Comparison of ENCODE assay signal across 15 cellular contexts in genomic region chr5:54638090-54638489, GRCh38.
A peak's percentile ranks its signal among the peaks of the same experiment; 100 is the strongest.
DNase-seq lines count a peak whose midpoint lies in the region; ATAC-seq and TF ChIP-seq lines count a peak whose summit lies in the region.
"Had no signal": no experiment of that assay in that cellular context is flagged by ENCODE, and none has a peak within 500 bp of the region (broad histone marks: within the 10 kb centered on the region; RNA-seq: fewer than 3 reads in every experiment).

No MANE protein-coding gene starts in this region.

- peaks cover 5% of the 10 kb centered on the region for H3K27me3 Mint-ChIP-seq in CD4-positive, CD25-positive, alpha-beta regulatory T cell
- no peaks in the 10 kb centered on the region for H3K27me3 Mint-ChIP-seq in activated CD4-positive, alpha-beta memory T cell treated with anti-CD3 and anti-CD28 coated beads, Interleukin-2, amount 10 ng/mL, durations not matched to agents 7 days and 5 days
- no peaks in the 10 kb centered on the region for H3K27me3 Mint-ChIP-seq in naive thymus-derived CD4-positive, alpha-beta T cell
- H3K27me3 Mint-ChIP-seq in Calu3 (ENCODE audit: unreplicated experiment): no peaks in the 10 kb centered on the region

- H4K8ac ChIP-seq in IMR-90 (ENCODE audit: low read depth in 2 of 2, low read length in 2 of 2): no peak overlapping the region

- no peak overlapping the region for H4K91ac ChIP-seq in IMR-90 (ENCODE audit: insufficient read depth, low read depth, low read length)

- peak in 1 of 2 donors; percentile 45 for ATAC-seq in CD4-positive, CD25-positive, alpha-beta regulatory T cell (ENCODE audit: low read depth in 2 of 2)
- ATAC-seq in IMR-90 (ENCODE audit: low read depth) (no peak), heart left ventricle (no peak)
- peak; percentile 51 for ATAC-seq in naive thymus-derived CD4-positive, alpha-beta T cell
- ATAC-seq: A549, HepG2, PC-3 had no signal

- intact Hi-C loops in IMR-90 (cut with micrococcal nuclease) (no loop called here), Calu3 (cut with micrococcal nuclease; ENCODE audit: unreplicated experiment) (no loop called here), heart left ventricle (cut with DNase I) (no loop called here)
- intact Hi-C loops in naive thymus-derived CD4-positive, alpha-beta T cell (cut with micrococcal nuclease): loop anchor here in 1 of 2 donors (1.0 kb wide), 1 partner anchor 8 kb away; no protein-coding TSS in a partner anchor

- H2BK5ac ChIP-seq in IMR-90 (ENCODE audit: low read depth, low read length, poor library complexity, severe bottlenecking): no peak overlapping the region

- H3K9me3 ChIP-seq in CD4-positive, CD25-positive, alpha-beta regulatory T cell (ENCODE audit: control insufficient read depth in 2 of 2, low read length in 2 of 2): no peaks in the 10 kb centered on the region
- no peaks in the 10 kb centered on the region for H3K9me3 ChIP-seq in IMR-90 (ENCODE audit: control insufficient read depth, insufficient read depth, low read length)
- H3K9me3 ChIP-seq in naive thymus-derived CD4-positive, alpha-beta T cell (ENCODE audit: control insufficient read depth in 2 of 3, low read length in 3 of 3): no peaks in the 10 kb centered on the region
- no peaks in the 10 kb centered on the region for H3K9me3 ChIP-seq in heart left ventricle
- H3K9me3 ChIP-seq: A549 had no signal

- no peak overlapping the region for H3K56ac ChIP-seq in IMR-90 (ENCODE audit: extremely low read depth, insufficient read depth, low read length)

- no peaks in the 10 kb centered on the region for H3K27me3 ChIP-seq in CD4-positive, CD25-positive, alpha-beta regulatory T cell (ENCODE audit: control insufficient read depth, insufficient read depth, low read length)
- H3K27me3 ChIP-seq in IMR-90 (ENCODE audit: control insufficient read depth, insufficient read depth, low read length): no peaks in the 10 kb centered on the region
- no peaks in the 10 kb centered on the region for H3K27me3 ChIP-seq in naive thymus-derived CD4-positive, alpha-beta T cell (ENCODE audit: control insufficient read depth in 2 of 2, insufficient read depth in 2 of 2, low read length in 2 of 2)
- H3K27me3 ChIP-seq in heart left ventricle: no peaks in the 10 kb centered on the region

- peak overlapping the region in 1 of 3 donors; percentile 9 for H3K27ac Mint-ChIP-seq in CD4-positive, CD25-positive, alpha-beta regulatory T cell
- peak overlapping the region; percentile 35 for H3K27ac Mint-ChIP-seq in activated CD4-positive, alpha-beta memory T cell treated with anti-CD3 and anti-CD28 coated beads, Interleukin-2, amount 10 ng/mL, durations not matched to agents 7 days and 5 days
- H3K27ac Mint-ChIP-seq in naive thymus-derived CD4-positive, alpha-beta T cell: peak overlapping the region in 3 of 9 donors; percentile 7 to 37 (median 19)
- H3K27ac Mint-ChIP-seq in Calu3 (ENCODE audit: unreplicated experiment): no peak overlapping the region
- H3K27ac Mint-ChIP-seq: CD14-positive monocyte had no signal

- peaks cover 0 to 3% of the 10 kb centered on the region in 2 experiments; a peak in 1 of 4 replicates for H3K79me1 ChIP-seq in IMR-90 (ENCODE audit: low read depth in 1 of 2, low read length in 2 of 2)

- peaks cover 0 to 2% (median 0%) of the 10 kb centered on the region in 7 donors for H3K9me3 Mint-ChIP-seq in CD4-positive, CD25-positive, alpha-beta regulatory T cell
- peaks cover 7% of the 10 kb centered on the region for H3K9me3 Mint-ChIP-seq in activated CD4-positive, alpha-beta memory T cell treated with anti-CD3 and anti-CD28 coated beads, Interleukin-2, amount 10 ng/mL, durations not matched to agents 7 days and 5 days
- H3K9me3 Mint-ChIP-seq in naive thymus-derived CD4-positive, alpha-beta T cell: peaks cover 0 to 4% (median 0%) of the 10 kb centered on the region in 11 donors
- no peaks in the 10 kb centered on the region for H3K9me3 Mint-ChIP-seq in Calu3 (ENCODE audit: low read depth, unreplicated experiment)
- H3K9me3 Mint-ChIP-seq: CD14-positive monocyte had no signal

- peaks cover 21% of the 10 kb centered on the region for H3K4me1 ChIP-seq in CD4-positive, CD25-positive, alpha-beta regulatory T cell (ENCODE audit: control insufficient read depth, insufficient read depth, low read length, poor library complexity, severe bottlenecking)
- H3K4me1 ChIP-seq in IMR-90 (ENCODE audit: control insufficient read depth, insufficient read depth, low read length) (peaks cover 6% of the 10 kb centered on the region), heart left ventricle (peaks cover 0 to 13% (median 0%) of the 10 kb centered on the region in 12 donors)
- H3K4me1 ChIP-seq in naive thymus-derived CD4-positive, alpha-beta T cell (ENCODE audit: control insufficient read depth in 2 of 2, insufficient read depth in 2 of 2, low read length in 2 of 2): peaks cover 10 to 18% of the 10 kb centered on the region in 2 donors
- H3K4me1 ChIP-seq: A549 had no signal

- no peak overlapping the region for H3K9ac ChIP-seq in IMR-90 (ENCODE audit: low read depth, low read length)

- no peak overlapping the region for H3K27ac ChIP-seq in CD4-positive, CD25-positive, alpha-beta regulatory T cell (ENCODE audit: insufficient read depth, low read length, poor library complexity, severe bottlenecking)
- H3K27ac ChIP-seq in IMR-90 (ENCODE audit: insufficient read depth, low read length) (no peak overlapping the region), heart left ventricle (no peak overlapping the region)
- no peak overlapping the region for H3K27ac ChIP-seq in naive thymus-derived CD4-positive, alpha-beta T cell (ENCODE audit: low read depth, low read length)
- H3K27ac ChIP-seq: A549 had no signal

- peaks cover 7% of the 10 kb centered on the region for H3K36me3 Mint-ChIP-seq in CD4-positive, CD25-positive, alpha-beta regulatory T cell
- peaks cover 9% of the 10 kb centered on the region for H3K36me3 Mint-ChIP-seq in activated CD4-positive, alpha-beta memory T cell treated with anti-CD3 and anti-CD28 coated beads, Interleukin-2, amount 10 ng/mL, durations not matched to agents 7 days and 5 days (ENCODE audit: low read depth)
- H3K36me3 Mint-ChIP-seq in naive thymus-derived CD4-positive, alpha-beta T cell: peaks cover 0 to 4% (median 0%) of the 10 kb centered on the region in 5 donors
- H3K36me3 Mint-ChIP-seq in Calu3 (ENCODE audit: insufficient read depth, unreplicated experiment): no peaks in the 10 kb centered on the region
- H3K36me3 Mint-ChIP-seq: CD14-positive monocyte had no signal

- H3K14ac ChIP-seq in IMR-90 (replicated peaks; ENCODE audit: low read depth, low read length): 0 out of 2 replicates have a peak overlapping the region, but pooled peaks have one; percentile 12

- in situ Hi-C loops in IMR-90 (cut with MboI; ENCODE audit: low sequenced_read_pairs): no loop called here

- H3K18ac ChIP-seq in IMR-90 (ENCODE audit: low read depth, low read length): peak overlapping the region; percentile 11; the same call in 1 of the 2 replicates

- H2AFZ ChIP-seq in IMR-90 (replicated peaks; ENCODE audit: low read length, poor library complexity): no peak overlapping the region

- POLR2A ChIA-PET in IMR-90 (lab: Charles Lee; ENCODE audit: unreplicated experiment): interaction anchor here (0.6 kb wide), 1 partner anchor 31 kb away, joined by 8 read pairs; no protein-coding TSS in a partner anchor
- POLR2A ChIA-PET in activated CD4-positive, alpha-beta memory T cell treated with anti-CD3 and anti-CD28 coated beads, Interleukin-2, amount 10 ng/mL, durations not matched to agents 7 days and 5 days (lab: Charles Lee): interaction anchor here (1.1 to 2.9 kb wide), 6 partner anchors 8 to 106 kb away, joined by 3 to 15 read pairs (median 4); no protein-coding TSS in a partner anchor
- POLR2A ChIA-PET in naive thymus-derived CD4-positive, alpha-beta T cell (lab: Charles Lee): interaction anchor here (0.6 to 1.4 kb wide), 4 partner anchors 8 to 120 kb away, joined by 3 to 5 read pairs (median 4); partner anchors contain the start of gene SNX18

- TF ChIP-seq POLR2A in IMR-90 (IDR thresholded peaks at IDR 0.05; ENCODE audit: low read depth, low read length) (no peak), heart left ventricle (IDR thresholded peaks at IDR 0.05) (no peak)

- no peak overlapping the region for H4K5ac ChIP-seq in IMR-90 (ENCODE audit: low read depth, low read length)

- dilution Hi-C loops in IMR-90 (cut with HindIII; ENCODE audit: low sequenced_read_pairs, unreplicated experiment): no loop called here

- H3K9me1 ChIP-seq in IMR-90 (ENCODE audit: insufficient read depth, low read length): peaks cover 9% of the 10 kb centered on the region

- no peak overlapping the region for H3K23ac ChIP-seq in IMR-90 (ENCODE audit: low read depth, low read length)

- no peak overlapping the region for H2BK120ac ChIP-seq in IMR-90 (ENCODE audit: low read depth, low read length)

- no peaks in the 10 kb centered on the region for H3K36me3 ChIP-seq in CD4-positive, CD25-positive, alpha-beta regulatory T cell (ENCODE audit: control insufficient read depth, insufficient read depth, low read length)
- no peaks in the 10 kb centered on the region for H3K36me3 ChIP-seq in IMR-90 (ENCODE audit: control insufficient read depth, insufficient read depth, low read length)
- no peaks in the 10 kb centered on the region for H3K36me3 ChIP-seq in naive thymus-derived CD4-positive, alpha-beta T cell (ENCODE audit: control insufficient read depth in 2 of 3, insufficient read depth in 3 of 3, low read length in 3 of 3)
- H3K36me3 ChIP-seq in heart left ventricle: no peaks in the 10 kb centered on the region

- H4K20me1 ChIP-seq in IMR-90 (ENCODE audit: insufficient read depth, low read length): no peaks in the 10 kb centered on the region

- H2BK15ac ChIP-seq in IMR-90 (ENCODE audit: low read depth, low read length): no peak overlapping the region

- TF ChIP-seq CTCF in IMR-90 (conservative IDR thresholded peaks at IDR 0.05; ENCODE audit: low read depth, low read length) (no peak), Calu3 (IDR thresholded peaks at IDR 0.05; ENCODE audit: unreplicated experiment) (no peak), heart left ventricle (IDR thresholded peaks at IDR 0.05) (no peak)

- peak in 2 of 3 donors; percentile 47 to 56 for DNase-seq in CD4-positive, CD25-positive, alpha-beta regulatory T cell
- DNase-seq in IMR-90 (no peak), Calu3 (no peak), NAMALWA (ENCODE audit: low spot score) (no peak), heart left ventricle (no peak), KG1 (lab: John Stamatoyannopoulos, UW) (no peak)
- no peak for DNase-seq in activated CD4-positive, alpha-beta memory T cell treated with anti-CD3 and anti-CD28 coated beads, Interleukin-2, amount 10 ng/mL, durations not matched to agents 7 days and 5 days
- peak in 3 of 9 donors; percentile 9 to 31 (median 20) for DNase-seq in naive thymus-derived CD4-positive, alpha-beta T cell
- DNase-seq: NCI-H1436 treated with DMSO at 0.1 percent for 48 hours, NCI-H2081, NCI-H524 had no signal

- no peak for TF ChIP-seq RAD21 in IMR-90 (IDR thresholded peaks at IDR 0.05; ENCODE audit: low read length)

- peak overlapping the region in 3 of 4 donors; percentile 0 to 54 (median 30) for H3K4me3 Mint-ChIP-seq in CD4-positive, CD25-positive, alpha-beta regulatory T cell
- no peak overlapping the region for H3K4me3 Mint-ChIP-seq in activated CD4-positive, alpha-beta memory T cell treated with anti-CD3 and anti-CD28 coated beads, Interleukin-2, amount 10 ng/mL, durations not matched to agents 7 days and 5 days
- peak overlapping the region in 7 of 10 donors; percentile 1 to 58 (median 34) for H3K4me3 Mint-ChIP-seq in naive thymus-derived CD4-positive, alpha-beta T cell
- H3K4me3 Mint-ChIP-seq in Calu3 (ENCODE audit: low read depth, unreplicated experiment): no peak overlapping the region
- H3K4me3 Mint-ChIP-seq: CD14-positive monocyte had no signal

- no peak overlapping the region for H2BK20ac ChIP-seq in IMR-90 (ENCODE audit: low read depth, low read length)

- no peak overlapping the region for H2AK9ac ChIP-seq in IMR-90 (replicated peaks; ENCODE audit: low read depth, low read length, poor library complexity)

- no peak overlapping the region for H3K4ac ChIP-seq in IMR-90 (ENCODE audit: low read depth, low read length)

- CTCF ChIA-PET in IMR-90 (lab: Yijun Ruan, JAX) (no interaction called here), Calu3 (lab: Charles Lee) (no interaction called here)
- CTCF ChIA-PET in activated CD4-positive, alpha-beta memory T cell treated with anti-CD3 and anti-CD28 coated beads, Interleukin-2, amount 10 ng/mL, durations not matched to agents 7 days and 5 days (lab: Charles Lee): interaction anchor here (1.5 to 1.7 kb wide), 4 partner anchors 8 to 207 kb away, joined by 4 to 7 read pairs (median 4); no protein-coding TSS in a partner anchor
- CTCF ChIA-PET in naive thymus-derived CD4-positive, alpha-beta T cell (lab: Charles Lee): interaction anchor here (0.6 to 1.3 kb wide), 4 partner anchors 9 to 207 kb away, joined by 4 to 7 read pairs (median 4); no protein-coding TSS in a partner anchor

- peak overlapping the region; percentile 60 for H3K4me3 ChIP-seq in CD4-positive, CD25-positive, alpha-beta regulatory T cell (ENCODE audit: low read depth, low read length)
- H3K4me3 ChIP-seq in IMR-90 (ENCODE audit: insufficient read depth, low read depth, low read length) (no peak overlapping the region), heart left ventricle (no peak overlapping the region)
- H3K4me3 ChIP-seq in naive thymus-derived CD4-positive, alpha-beta T cell (ENCODE audit: low read length): no peak overlapping the region
- H3K4me3 ChIP-seq: A549 had no signal

- WGBS in IMR-90 (ENCODE audit: extremely low coverage in 2 of 2, insufficient read length in 1 of 2), 2 experiments: no CpG with 5 or more reads among the region's 2 CpGs
- WGBS in heart left ventricle, 4 donors: 66 to 73% (median 70%) methylated on average over 2 of the region's 2 CpGs

- peaks cover 6 to 29% (median 20%) of the 10 kb centered on the region in 4 donors for H3K4me1 Mint-ChIP-seq in CD4-positive, CD25-positive, alpha-beta regulatory T cell
- H3K4me1 Mint-ChIP-seq in activated CD4-positive, alpha-beta memory T cell treated with anti-CD3 and anti-CD28 coated beads, Interleukin-2, amount 10 ng/mL, durations not matched to agents 7 days and 5 days: peaks cover 22% of the 10 kb centered on the region
- peaks cover 0 to 47% (median 29%) of the 10 kb centered on the region in 7 donors for H3K4me1 Mint-ChIP-seq in naive thymus-derived CD4-positive, alpha-beta T cell
- H3K4me1 Mint-ChIP-seq in Calu3 (ENCODE audit: low read depth, unreplicated experiment): no peaks in the 10 kb centered on the region

- no peak overlapping the region for H2AK5ac ChIP-seq in IMR-90 (ENCODE audit: low read depth, low read length)

- no TSS peak for BruUV-seq in IMR-90 (replicated peaks; lab: Mats Ljungman, UMichigan)
- BruUV-seq in Calu3 (replicated peaks; lab: Mats Ljungman, UMichigan): no TSS peak

- no peak overlapping the region for H3K4me2 ChIP-seq in IMR-90 (ENCODE audit: low read depth, low read length)
- H3K4me2 ChIP-seq: A549 had no signal

Comparison
In these comparisons a context has a peak if more than half of its experiments do, and no peak if none do; other contexts are left out.
1. DNase-seq: peak in CD4-positive, CD25-positive, alpha-beta regulatory T cell (2 of 3); none in IMR-90 (single experiment), activated CD4-positive, alpha-beta memory T cell treated with anti-CD3 and anti-CD28 coated beads, Interleukin-2, amount 10 ng/mL, durations not matched to agents 7 days and 5 days (single experiment), Calu3 (single experiment), NAMALWA (single experiment), heart left ventricle (0 of 5) and KG1 (single experiment).
2. H3K4me3 Mint-ChIP-seq: peak in CD4-positive, CD25-positive, alpha-beta regulatory T cell (3 of 4) and naive thymus-derived CD4-positive, alpha-beta T cell (7 of 10); none in activated CD4-positive, alpha-beta memory T cell treated with anti-CD3 and anti-CD28 coated beads, Interleukin-2, amount 10 ng/mL, durations not matched to agents 7 days and 5 days (single experiment) and Calu3 (single experiment).
3. CTCF ChIA-PET loops: an anchor here in activated CD4-positive, alpha-beta memory T cell treated with anti-CD3 and anti-CD28 coated beads, Interleukin-2, amount 10 ng/mL, durations not matched to agents 7 days and 5 days (1.5 to 1.7 kb wide) and naive thymus-derived CD4-positive, alpha-beta T cell (0.6 to 1.3 kb wide); none called in IMR-90 and Calu3.